Comparison of ENCODE assay signal across 33 cellular contexts in genomic region chr18:13617826-13618515, GRCh38.
DNase-seq lines count a peak whose midpoint lies in the region; ATAC-seq, FAIRE-seq and TF ChIP-seq lines count a peak whose summit lies in the region.
"Had no signal": no experiment of that assay in that cellular context is flagged by ENCODE, and none has a peak within 500 bp of the region (broad histone marks: within the 10 kb centered on the region; RNA-seq: fewer than 3 reads in every experiment).

No MANE protein-coding gene starts in this region.

- no peak for TF ChIP-seq EP300 in esophagus muscularis mucosa (IDR thresholded peaks at IDR 0.05)

- peaks cover 57% of the 10 kb centered on the region for H3K4me1 Mint-ChIP-seq in stimulated activated naive CD8-positive, alpha-beta T cell treated with anti-CD3 and anti-CD28 coated beads, Interleukin-15, Interleukin-2, amounts not matched to agents 100 ng/mL and 50 ng/mL, for 24 hours (ENCODE audit: low read depth)
- H3K4me1 Mint-ChIP-seq in T-helper 17 cell = peaks cover 37% of the 10 kb centered on the region
- H3K4me1 Mint-ChIP-seq: mesothelial cell of epicardium had no signal

- no peaks in the 10 kb centered on the region for H3K27me3 Mint-ChIP-seq in stimulated activated naive CD8-positive, alpha-beta T cell treated with anti-CD3 and anti-CD28 coated beads, Interleukin-15, Interleukin-2, amounts not matched to agents 100 ng/mL and 50 ng/mL, for 24 hours
- H3K27me3 Mint-ChIP-seq in T-helper 17 cell = no peaks in the 10 kb centered on the region
- H3K27me3 Mint-ChIP-seq: activated naive CD8-positive, alpha-beta T cell treated with anti-CD3 and anti-CD28 coated beads, Interleukin-2, amount 10 ng/mL, durations not matched to agents 7 days and 5 days; naive B cell had no signal

- H3K9me3 ChIP-seq in T-helper 17 cell (ENCODE audit: control insufficient read depth, low read length, poor library complexity, severe bottlenecking) = no peaks in the 10 kb centered on the region
- H3K9me3 ChIP-seq in esophagus muscularis mucosa = no peaks in the 10 kb centered on the region
- H3K9me3 ChIP-seq in vagina = no peaks in the 10 kb centered on the region
- H3K9me3 ChIP-seq: A549, BE2C, left ventricle myocardium inferior, neutrophil, stomach had no signal

- no peaks in the 10 kb centered on the region for H3K36me3 Mint-ChIP-seq in stimulated activated naive CD8-positive, alpha-beta T cell treated with anti-CD3 and anti-CD28 coated beads, Interleukin-15, Interleukin-2, amounts not matched to agents 100 ng/mL and 50 ng/mL, for 24 hours (ENCODE audit: low read depth)
- no peaks in the 10 kb centered on the region for H3K36me3 Mint-ChIP-seq in T-helper 17 cell (ENCODE audit: low read depth)
- H3K36me3 Mint-ChIP-seq: activated naive CD8-positive, alpha-beta T cell treated with anti-CD3 and anti-CD28 coated beads, Interleukin-2, amount 10 ng/mL, durations not matched to agents 7 days and 5 days; mesothelial cell of epicardium; naive B cell had no signal

- WGBS in esophagus muscularis mucosa = 84% methylated on average over 9 of the region's 9 CpGs

- no peaks in the 10 kb centered on the region for H3K27me3 ChIP-seq in esophagus muscularis mucosa
- no peaks in the 10 kb centered on the region for H3K27me3 ChIP-seq in vagina
- H3K27me3 ChIP-seq: BE2C, stomach had no signal

- no peak for ATAC-seq in stimulated activated naive CD8-positive, alpha-beta T cell treated with anti-CD3 and anti-CD28 coated beads, Interleukin-15, Interleukin-2, amounts not matched to agents 100 U/mL and 50 U/mL, for 24 hours
- ATAC-seq in T-helper 17 cell (no peak), GM18909 (IDR thresholded peaks at IDR 0.05; ENCODE audit: poor library complexity, unreplicated experiment) (no peak)
- ATAC-seq: A549 had no signal

- H3K36me3 ChIP-seq in esophagus muscularis mucosa = peaks cover 0 to 14% (median 9%) of the 10 kb centered on the region in 4 donors
- H3K36me3 ChIP-seq in vagina = no peaks in the 10 kb centered on the region
- H3K36me3 ChIP-seq: BE2C had no signal

- no peak for TF ChIP-seq POLR2A in esophagus muscularis mucosa (IDR thresholded peaks at IDR 0.05; ENCODE audit: low read depth)
- TF ChIP-seq POLR2A in vagina (IDR thresholded peaks at IDR 0.05) = no peak

- no peak overlapping the region for H3K4me3 Mint-ChIP-seq in stimulated activated naive CD8-positive, alpha-beta T cell treated with anti-CD3 and anti-CD28 coated beads, Interleukin-15, Interleukin-2, amounts not matched to agents 100 ng/mL and 50 ng/mL, for 24 hours
- no peak overlapping the region for H3K4me3 Mint-ChIP-seq in T-helper 17 cell
- H3K4me3 Mint-ChIP-seq: GM23338, HFFc6, mesothelial cell of epicardium had no signal

- peak; percentile 23 for FAIRE-seq in urothelium cell line (lab: Jason Lieb, UNC)
- FAIRE-seq in D721Med (lab: Jason Lieb, UNC) = no peak
- FAIRE-seq: A549, HepG2, islet of Langerhans had no signal

- no peak overlapping the region for H3K4me3 ChIP-seq in esophagus muscularis mucosa
- no peak overlapping the region for H3K4me3 ChIP-seq in vagina
- H3K4me3 ChIP-seq: A549, GM23338, left ventricle myocardium inferior, stomach had no signal

- intact Hi-C loops in esophagus muscularis mucosa (cut with DNase I) (no loop called here), vagina (cut with DNase I) (loop anchor here (10.0 kb wide), 1 partner anchor 73 kb away; no protein-coding TSS in a partner anchor)

- DNase-seq in stimulated activated naive CD8-positive, alpha-beta T cell treated with anti-CD3 and anti-CD28 coated beads, Interleukin-15, Interleukin-2, amounts not matched to agents 100 U/mL and 50 U/mL, for 24 hours = no peak
- DNase-seq in T-helper 17 cell (no peak), esophagus muscularis mucosa (ENCODE audit: extremely low spot score) (peak; percentile 57), urothelium cell line (ENCODE audit: low spot score) (no peak), D721Med (ENCODE audit: insufficient read length, low spot score) (no peak), vagina (ENCODE audit: extremely low spot score in 2 of 2) (no peak)
- DNase-seq: activated CD4-positive, alpha-beta T cell treated with anti-CD3 and anti-CD28 coated beads, Interleukin-2, amount 50 U/mL, for 4 hours; activated CD4-positive, CD25-positive, alpha-beta regulatory T cell; activated CD8-positive, alpha-beta memory T cell treated with anti-CD3 and anti-CD28 coated beads, Interleukin-2, amount 50 U/mL, for 4 hours; activated effector memory CD4-positive, alpha-beta T cell treated with Interleukin-2 at 50 U/mL for 16 hours; activated naive CD8-positive, alpha-beta T cell treated with anti-CD3 and anti-CD28 coated beads, Interleukin-2, amount 10 ng/mL, durations not matched to agents 7 days and 5 days; BE2C; COR-L47; DMS79 treated with DMSO at 0.1 percent for 48 hours; HFFc6; left ventricle myocardium inferior; naive B cell; NCI-H1105; NCI-H187 treated with DMSO at 0.1 percent for 48 hours; NCI-H345; NCI-H748 treated with DMSO at 0.1 percent for 48 hours; stomach; T-helper 1 cell; trophoblast cell had no signal

- peak overlapping the region; percentile 33 for H3K27ac Mint-ChIP-seq in stimulated activated naive CD8-positive, alpha-beta T cell treated with anti-CD3 and anti-CD28 coated beads, Interleukin-15, Interleukin-2, amounts not matched to agents 100 ng/mL and 50 ng/mL, for 24 hours
- H3K27ac Mint-ChIP-seq in T-helper 17 cell = peak overlapping the region; percentile 11
- H3K27ac Mint-ChIP-seq: GM23338, HFFc6, mesothelial cell of epicardium had no signal

- H3K9me3 Mint-ChIP-seq in stimulated activated naive CD8-positive, alpha-beta T cell treated with anti-CD3 and anti-CD28 coated beads, Interleukin-15, Interleukin-2, amounts not matched to agents 100 ng/mL and 50 ng/mL, for 24 hours = no peaks in the 10 kb centered on the region
- H3K9me3 Mint-ChIP-seq: activated naive CD8-positive, alpha-beta T cell treated with anti-CD3 and anti-CD28 coated beads, Interleukin-2, amount 10 ng/mL, durations not matched to agents 7 days and 5 days; GM23338; HFFc6; mesothelial cell of epicardium; naive B cell had no signal

- H3K4me1 ChIP-seq in esophagus muscularis mucosa (peaks cover 21 to 41% (median 27%) of the 10 kb centered on the region in 4 donors), vagina (peaks cover 9% of the 10 kb centered on the region)
- H3K4me1 ChIP-seq: A549, BE2C had no signal

- no peak overlapping the region for H3K27ac ChIP-seq in esophagus muscularis mucosa (replicated peaks in 1 of 4)
- H3K27ac ChIP-seq in vagina = no peak overlapping the region
- H3K27ac ChIP-seq: A549, left ventricle myocardium inferior, neutrophil, RWPE1, stomach had no signal

- TF ChIP-seq CTCF in esophagus muscularis mucosa (IDR thresholded peaks at IDR 0.05) (no peak), D721Med (IDR thresholded peaks at IDR 0.05; ENCODE audit: insufficient read depth, missing control alignments) (no peak), vagina (IDR thresholded peaks at IDR 0.05) (no peak)
